Comparison of ENCODE assay signal across 23 cellular contexts in the genomic region with DNA sequence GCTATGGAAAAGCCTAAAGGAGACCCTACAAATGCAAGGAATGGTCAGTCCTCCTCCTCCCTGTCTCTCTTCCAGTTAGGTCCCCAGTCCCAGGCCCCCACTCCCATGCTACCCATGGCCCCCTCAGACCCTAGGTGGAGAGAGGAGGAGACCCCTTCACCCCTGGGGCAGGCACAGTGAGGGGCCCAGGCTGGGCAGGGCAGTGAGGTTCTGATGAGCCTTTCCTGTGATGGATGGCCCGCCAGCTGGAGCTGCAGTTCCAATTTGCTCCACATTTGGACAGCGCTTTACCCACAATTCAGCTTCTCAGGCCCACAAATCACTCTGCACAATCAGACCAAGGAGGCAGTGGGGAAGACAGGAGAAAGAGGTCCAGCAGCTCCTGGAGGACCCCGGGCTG. TPM values are rescaled to one million over a fixed set of nuclear protein-coding genes. Genes with fewer than 3 reads are reported as not detected.
DNase-seq lines count a peak whose midpoint lies in the region; ATAC-seq and TF ChIP-seq lines count a peak whose summit lies in the region.
"Had no signal": no experiment of that assay in that cellular context is flagged by ENCODE, and none has a peak within 500 bp of the region (broad histone marks: within the 10 kb centered on the region; RNA-seq: fewer than 3 reads in every experiment).

No MANE protein-coding gene starts in this region.

- POLR2A ChIA-PET in WTC11 (lab: Charles Lee): no interaction called here

- H3K4me3 Mint-ChIP-seq in HFFc6: peak overlapping the region; percentile 77; the same call in 1 of the 2 replicates
- no peak overlapping the region for H3K4me3 Mint-ChIP-seq in WTC11
- no peak overlapping the region for H3K4me3 Mint-ChIP-seq in nephron
- H3K4me3 Mint-ChIP-seq: immature natural killer cell; stimulated activated naive CD8-positive, alpha-beta T cell treated with anti-CD3 and anti-CD28 coated beads, Interleukin-15, amount 100 ng/mL, for 72 hours had no signal

- CTCF ChIA-PET in WTC11 (lab: Charles Lee): interaction anchor here (0.6 to 4.8 kb wide), 7 partner anchors 10 to 1681 kb away, joined by 3 to 37 read pairs (median 6); no protein-coding TSS in a partner anchor

- H3K9me3 Mint-ChIP-seq in HFFc6 (peaks cover 5% of the 10 kb centered on the region; the same call in 1 of the 2 replicates), WTC11 (peaks cover 12% of the 10 kb centered on the region), nephron (peaks cover 4% of the 10 kb centered on the region)

- H3K4me1 ChIP-seq in foreskin keratinocyte: peaks cover 31% of the 10 kb centered on the region

- H3K36me3 Mint-ChIP-seq in HFFc6 (ENCODE audit: low read depth): peaks cover 8% of the 10 kb centered on the region; the same call in 1 of the 2 replicates
- H3K36me3 Mint-ChIP-seq in WTC11: peaks cover 6% of the 10 kb centered on the region
- H3K36me3 Mint-ChIP-seq in nephron (ENCODE audit: low read depth): no peaks in the 10 kb centered on the region
- H3K36me3 Mint-ChIP-seq: immature natural killer cell had no signal

- H3K27ac Mint-ChIP-seq in HFFc6 (peak overlapping the region; percentile 100), WTC11 (no peak overlapping the region), nephron (peak overlapping the region; percentile 61 to 97 (median 93))
- H3K27ac Mint-ChIP-seq: immature natural killer cell had no signal

- H3K27me3 Mint-ChIP-seq in HFFc6 (ENCODE audit: insufficient read depth): no peaks in the 10 kb centered on the region
- H3K27me3 Mint-ChIP-seq in WTC11 (ENCODE audit: low read depth): peaks cover 19% of the 10 kb centered on the region
- H3K27me3 Mint-ChIP-seq in nephron (ENCODE audit: low read depth): peaks cover 8% of the 10 kb centered on the region

- DNase-seq in HFFc6 (no peak), WTC11 (ENCODE audit: low spot score) (no peak), iPS-NIHi11 (ENCODE audit: low spot score) (no peak), foreskin keratinocyte (no peak), NCI-H146 treated with DMSO at 0.1 percent for 48 hours (lab: John Stamatoyannopoulos, UW; ENCODE audit: unreplicated experiment) (no peak)
- DNase-seq: activated naive CD4-positive, alpha-beta T cell treated with Interleukin-2 at 50 U/mL for 16 hours; activated T-cell treated with anti-CD3 and anti-CD28 coated beads, Interleukin-2, amount 50 U/mL, for 4 hours; caudate nucleus; dermis blood vessel endothelial cell; GOT3; immature natural killer cell; NCI-H1417; NCI-H510A treated with DMSO at 0.1 percent for 48 hours; RPMI8226; stimulated activated CD4-positive, alpha-beta T cell treated with anti-CD3 and anti-CD28 coated beads, Interleukin-4, amount 100 ng/mL, for 4 hours; stimulated activated naive CD8-positive, alpha-beta T cell treated with anti-CD3 and anti-CD28 coated beads, Interleukin-15, amount 100 ng/mL, for 72 hours; tibial artery had no signal

- H3K27me3 ChIP-seq in foreskin keratinocyte: no peaks in the 10 kb centered on the region

- H3K27ac ChIP-seq in C4-2B: peak overlapping the region; percentile 71
- H3K27ac ChIP-seq in foreskin keratinocyte: no peak overlapping the region
- H3K27ac ChIP-seq: neutrophil, tibial artery had no signal

- no peak for ATAC-seq in WTC11
- ATAC-seq in foreskin keratinocyte: no peak

- TF ChIP-seq CTCF in C4-2B (conservative IDR thresholded peaks at IDR 0.05) (no peak), HFFc6 (IDR thresholded peaks at IDR 0.05) (no peak), WTC11 (IDR thresholded peaks at IDR 0.05) (no peak), nephron (IDR thresholded peaks at IDR 0.05; ENCODE audit: unreplicated experiment in 3 of 3) (peak in 1 of 3 experiments; percentile 11), foreskin keratinocyte (conservative IDR thresholded peaks at IDR 0.05) (no peak)

- H3K4me1 Mint-ChIP-seq in HFFc6 (ENCODE audit: low read depth) (peaks cover 75% of the 10 kb centered on the region), WTC11 (peaks cover 30% of the 10 kb centered on the region), nephron (peaks cover 70% of the 10 kb centered on the region)

TF ChIP-seq in WTC11, 78 proteins besides CTCF, POLR2A, EP300 and RAD21:
- TF ChIP-seq OVOL2 (CRISPR knock-in tag; IDR thresholded peaks at IDR 0.05; ENCODE audit: borderline replicate concordance): no peak
- peak; percentile 95 for TF ChIP-seq ZNF121 (CRISPR knock-in tag; IDR thresholded peaks at IDR 0.05)

RNA-seq across cellular contexts. Expression of gene MLN, which starts 37.3 kb away (rescaled TPM):
- total RNA-seq in HFFc6 (2021; fragmentation: NEBNext Ultra II Directional; extraction: Animal tissue kit (Norgen Biotek cat#: 25700)): not detected
- total RNA-seq in WTC11 (2021): not detected in 3 replicates
- not detected in 2 replicates for total RNA-seq in foreskin keratinocyte
- polyA plus RNA-seq in foreskin keratinocyte: not detected in 2 replicates
- total RNA-seq: activated T-cell treated with anti-CD3 and anti-CD28 coated beads, Interleukin-2, amount 50 U/mL, for 4 hours; dermis blood vessel endothelial cell; liver; renal cortical epithelial cell had no signal
- polyA plus RNA-seq: BJ, immature natural killer cell, liver had no signal

RNA-seq across cellular contexts. Expression of gene LEMD2, which starts 52.1 kb away (rescaled TPM):
- 10 to 100 TPM; 42.4 to 46.7 (median 44.9) TPM for total RNA-seq in HFFc6 (2021; fragmentation: NEBNext Ultra II Directional; extraction: Animal tissue kit (Norgen Biotek cat#: 25700))
- 46.6 to 62.9 TPM (median 48.2 TPM) in 3 replicates for total RNA-seq in WTC11 (2021)
- 54.2 and 56.5 TPM in 2 replicates for total RNA-seq in foreskin keratinocyte
- polyA plus RNA-seq in foreskin keratinocyte: 51.7 and 53.6 TPM in 2 replicates
